Comparison of ENCODE assay signal across 8 cellular contexts in genomic region chr16:30628628-30629342, GRCh38. TPM values are rescaled to one million over a fixed set of nuclear protein-coding genes. Genes with fewer than 3 reads are reported as not detected.
A peak's percentile ranks its signal among the peaks of the same experiment; 100 is the strongest.
DNase-seq lines count a peak whose midpoint lies in the region; ATAC-seq and TF ChIP-seq lines count a peak whose summit lies in the region.

No MANE protein-coding gene starts in this region.

- H3K4me1 ChIP-seq in esophagus squamous epithelium = peaks cover 0 to 10% (median 4%) of the 10 kb centered on the region in 3 donors

- TF ChIP-seq POLR2A in esophagus squamous epithelium (IDR thresholded peaks at IDR 0.05) = no peak

- no peaks in the 10 kb centered on the region for H3K9me3 Mint-ChIP-seq in nephron

- no peaks in the 10 kb centered on the region for H3K36me3 ChIP-seq in esophagus squamous epithelium

- WGBS in esophagus squamous epithelium, 2 donors = 30 to 32% methylated on average over 15 of the region's 15 CpGs

- H3K27ac Mint-ChIP-seq in nephron = peak overlapping the region; percentile 86 to 94 (median 89)

- no peaks in the 10 kb centered on the region for H3K9me3 ChIP-seq in esophagus squamous epithelium

- peak overlapping the region in 2 of 4 donors; percentile 53 to 62 for H3K27ac ChIP-seq in esophagus squamous epithelium

- ATAC-seq in HG03439 (IDR thresholded peaks at IDR 0.05; ENCODE audit: unreplicated experiment) = no peak

- no peaks in the 10 kb centered on the region for H3K36me3 Mint-ChIP-seq in nephron (ENCODE audit: low read depth)

- peak overlapping the region; percentile 21 for H3K4me3 ChIP-seq in Jurkat, Clone E6-1 (ENCODE audit: low read length)
- H3K4me3 ChIP-seq in esophagus squamous epithelium = peak overlapping the region in 2 of 4 donors; percentile 24 to 41

- DNase-seq in DMS53 (lab: John Stamatoyannopoulos, UW) (peak; percentile 89), OCI-M2 (lab: John Stamatoyannopoulos, UW; ENCODE audit: unreplicated experiment) (peak; percentile 35), activated T-cell treated with anti-CD3 and anti-CD28 coated beads for 4 hours (peak; percentile 94), esophagus squamous epithelium (lab: John Stamatoyannopoulos, UW) (no peak)
- DNase-seq in Jurkat, Clone E6-1 (ENCODE audit: low read depth, low spot score) = peak; percentile 87
- DNase-seq in stimulated activated naive CD4-positive, alpha-beta T cell treated with Interleukin-2 at 50 U/mL for 16 hours (lab: John Stamatoyannopoulos, UW) = peak; percentile 84

- TF ChIP-seq CTCF in esophagus squamous epithelium (IDR thresholded peaks at IDR 0.05) (peak; percentile 87 to 92 (median 89)), nephron (IDR thresholded peaks at IDR 0.05; ENCODE audit: unreplicated experiment in 3 of 3) (peak; percentile 89 to 94 (median 91))

- peak overlapping the region in 2 of 3 experiments; percentile 9 to 40 for H3K4me3 Mint-ChIP-seq in nephron

- no peaks in the 10 kb centered on the region for H3K27me3 Mint-ChIP-seq in nephron (ENCODE audit: low read depth)

- no peaks in the 10 kb centered on the region for H3K27me3 ChIP-seq in esophagus squamous epithelium

- H3K4me1 Mint-ChIP-seq in nephron = peaks cover 13% of the 10 kb centered on the region

- intact Hi-C loops in esophagus squamous epithelium (cut with DNase I) = no loop called here

RNA-seq across cellular contexts. Expression of gene ZNF689, which starts 18.6 kb away (rescaled TPM):
- polyA plus RNA-seq in Jurkat, Clone E6-1 (2012; ENCODE audit: insufficient read depth, insufficient read length) = 19.7 TPM
- 1 to 10 TPM; 2.0 to 6.7 (median 3.8) TPM for total RNA-seq in esophagus squamous epithelium

RNA-seq across cellular contexts. Expression of gene PRR14, which starts 22.0 kb away (rescaled TPM):
- 24.5 TPM for polyA plus RNA-seq in Jurkat, Clone E6-1 (2012; ENCODE audit: insufficient read depth, insufficient read length)
- 10 to 100 TPM; 16.6 to 21.8 (median 20.3) TPM for total RNA-seq in esophagus squamous epithelium

RNA-seq across cellular contexts. Expression of gene FBRS, which starts 29.4 kb away (rescaled TPM):
- 38.6 TPM for polyA plus RNA-seq in Jurkat, Clone E6-1 (2012; ENCODE audit: insufficient read depth, insufficient read length)
- total RNA-seq in esophagus squamous epithelium = 10 to 100 TPM; 22.3 to 80.2 (median 45.3) TPM

RNA-seq across cellular contexts. Expression of gene ZNF785, which starts 43.3 kb away (rescaled TPM):
- polyA plus RNA-seq in Jurkat, Clone E6-1 (2012; ENCODE audit: insufficient read depth, insufficient read length) = 0.75 TPM
- total RNA-seq in esophagus squamous epithelium = 10 to 100 TPM in 1 of 4 donors, 1 to 10 TPM in 3; 2.7 to 10.9 (median 5.6) TPM

RNA-seq across cellular contexts. Expression of gene ZNF688, which starts 57.3 kb away (rescaled TPM):
- 7.3 TPM for polyA plus RNA-seq in Jurkat, Clone E6-1 (2012; ENCODE audit: insufficient read depth, insufficient read length)
- total RNA-seq in esophagus squamous epithelium = 10 to 100 TPM in 2 of 4 donors, 1 to 10 TPM in 2; 5.4 to 15.3 (median 10.2) TPM
